ENCODE assay signal across 1 cellular context in the genomic region with DNA sequence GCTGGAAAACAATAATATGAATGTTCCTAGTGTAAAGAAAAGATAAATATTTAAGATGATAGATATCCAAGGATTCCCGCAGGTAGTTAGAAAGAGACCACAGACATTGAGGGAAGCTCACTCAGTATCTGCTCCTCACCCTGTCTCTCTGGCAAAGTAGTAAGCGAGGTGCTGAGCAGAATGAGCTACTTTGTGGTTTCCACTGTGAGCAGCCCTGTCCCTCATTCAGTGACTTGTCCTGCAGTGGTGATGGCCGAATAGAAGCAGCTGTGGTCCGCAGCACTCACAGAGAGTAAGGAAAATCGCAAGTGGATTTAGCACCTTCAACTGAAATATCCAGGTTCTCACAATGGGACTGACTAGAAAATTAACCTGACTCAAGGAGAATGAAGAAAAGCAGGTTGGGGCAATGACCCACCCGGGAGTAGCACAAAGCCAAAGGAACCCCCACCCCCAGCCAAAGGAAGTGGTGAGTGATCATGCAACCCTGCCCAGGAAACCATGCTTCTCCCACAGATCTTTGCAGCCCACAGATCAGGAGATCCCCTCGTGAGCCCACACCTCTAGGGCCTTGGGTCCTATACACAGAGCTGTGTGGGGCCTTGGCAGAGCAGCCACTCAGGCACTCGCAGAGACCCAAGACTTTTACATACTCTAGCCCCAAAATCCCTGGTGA.
TF ChIP-seq lines count a peak whose summit lies in the region.

No MANE protein-coding gene starts in this region.

TF ChIP-seq in GM12878, 131 proteins besides CTCF, POLR2A, EP300 and RAD21 (continues in another document):
- TF ChIP-seq MXI1 (IDR thresholded peaks at IDR 0.05; ENCODE audit: low read depth, low read length) (no peak), NFIC (IDR thresholded peaks at IDR 0.05; ENCODE audit: low read depth, low read length) (peak; percentile 76), ZNF24 (IDR thresholded peaks at IDR 0.05) (no peak), JUNB (IDR thresholded peaks at IDR 0.05) (peak; percentile 43; the same call in 1 of the 2 replicates), POLR2AphosphoS5 (IDR thresholded peaks at IDR 0.05; ENCODE audit: low read length) (0 out of 2 replicates have a peak, but pooled peaks have one; percentile 39), CHD1 (IDR thresholded peaks at IDR 0.05; ENCODE audit: low read depth, low read length) (no peak), CHD4 (IDR thresholded peaks at IDR 0.05) (no peak), LARP7 (IDR thresholded peaks at IDR 0.05) (no peak), KAT2A (conservative IDR thresholded peaks at IDR 0.05; ENCODE audit: control insufficient read depth, low read depth, low read length) (no peak), CBX3 (IDR thresholded peaks at IDR 0.05; ENCODE audit: borderline replicate concordance, low read depth) (no peak), ZNF384 (IDR thresholded peaks at IDR 0.05; ENCODE audit: borderline replicate concordance, low read depth, low read length) (no peak), RAD51 (IDR thresholded peaks at IDR 0.05) (no peak), WRNIP1 (IDR thresholded peaks at IDR 0.05; ENCODE audit: borderline replicate concordance, low read depth, low read length) (no peak), SMAD5 (IDR thresholded peaks at IDR 0.05; ENCODE audit: low read depth) (no peak), CEBPB (IDR thresholded peaks at IDR 0.05; ENCODE audit: borderline replicate concordance in 1 of 2, low read depth in 2 of 2, low read length in 2 of 2) (no peak), HDAC6 (IDR thresholded peaks at IDR 0.05; ENCODE audit: unreplicated experiment) (no peak), ZNF207 (IDR thresholded peaks at IDR 0.05; ENCODE audit: borderline replicate concordance) (no peak), ETV6 (conservative IDR thresholded peaks at IDR 0.05 in 1 of 2, IDR thresholded peaks at IDR 0.05 in 1 of 2; ENCODE audit: borderline replicate concordance in 1 of 2, low read depth in 1 of 2) (peak in 1 of 2 experiments; percentile 65; a peak in 2 of 4 replicates), SMAD1 (IDR thresholded peaks at IDR 0.05; ENCODE audit: low read depth, partially characterized antibody) (no peak), MTA3 (IDR thresholded peaks at IDR 0.05; ENCODE audit: borderline replicate concordance, low read length) (0 out of 2 replicates have a peak, but pooled peaks have one; percentile 63)
- TF ChIP-seq, protein P1, sequence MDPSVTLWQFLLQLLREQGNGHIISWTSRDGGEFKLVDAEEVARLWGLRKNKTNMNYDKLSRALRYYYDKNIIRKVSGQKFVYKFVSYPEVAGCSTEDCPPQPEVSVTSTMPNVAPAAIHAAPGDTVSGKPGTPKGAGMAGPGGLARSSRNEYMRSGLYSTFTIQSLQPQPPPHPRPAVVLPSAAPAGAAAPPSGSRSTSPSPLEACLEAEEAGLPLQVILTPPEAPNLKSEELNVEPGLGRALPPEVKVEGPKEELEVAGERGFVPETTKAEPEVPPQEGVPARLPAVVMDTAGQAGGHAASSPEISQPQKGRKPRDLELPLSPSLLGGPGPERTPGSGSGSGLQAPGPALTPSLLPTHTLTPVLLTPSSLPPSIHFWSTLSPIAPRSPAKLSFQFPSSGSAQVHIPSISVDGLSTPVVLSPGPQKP (IDR thresholded peaks at IDR 0.05; ENCODE audit: low read depth, low read length) = no peak
- TF ChIP-seq, protein P2, sequence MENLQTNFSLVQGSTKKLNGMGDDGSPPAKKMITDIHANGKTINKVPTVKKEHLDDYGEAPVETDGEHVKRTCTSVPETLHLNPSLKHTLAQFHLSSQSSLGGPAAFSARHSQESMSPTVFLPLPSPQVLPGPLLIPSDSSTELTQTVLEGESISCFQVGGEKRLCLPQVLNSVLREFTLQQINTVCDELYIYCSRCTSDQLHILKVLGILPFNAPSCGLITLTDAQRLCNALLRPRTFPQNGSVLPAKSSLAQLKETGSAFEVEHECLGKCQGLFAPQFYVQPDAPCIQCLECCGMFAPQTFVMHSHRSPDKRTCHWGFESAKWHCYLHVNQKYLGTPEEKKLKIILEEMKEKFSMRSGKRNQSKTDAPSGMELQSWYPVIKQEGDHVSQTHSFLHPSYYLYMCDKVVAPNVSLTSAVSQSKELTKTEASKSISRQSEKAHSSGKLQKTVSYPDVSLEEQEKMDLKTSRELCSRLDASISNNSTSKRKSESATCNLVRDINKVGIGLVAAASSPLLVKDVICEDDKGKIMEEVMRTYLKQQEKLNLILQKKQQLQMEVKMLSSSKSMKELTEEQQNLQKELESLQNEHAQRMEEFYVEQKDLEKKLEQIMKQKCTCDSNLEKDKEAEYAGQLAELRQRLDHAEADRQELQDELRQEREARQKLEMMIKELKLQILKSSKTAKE (IDR thresholded peaks at IDR 0.05; ENCODE audit: low read depth, poor library complexity, severe bottlenecking) = no peak
- TF ChIP-seq, protein P3, sequence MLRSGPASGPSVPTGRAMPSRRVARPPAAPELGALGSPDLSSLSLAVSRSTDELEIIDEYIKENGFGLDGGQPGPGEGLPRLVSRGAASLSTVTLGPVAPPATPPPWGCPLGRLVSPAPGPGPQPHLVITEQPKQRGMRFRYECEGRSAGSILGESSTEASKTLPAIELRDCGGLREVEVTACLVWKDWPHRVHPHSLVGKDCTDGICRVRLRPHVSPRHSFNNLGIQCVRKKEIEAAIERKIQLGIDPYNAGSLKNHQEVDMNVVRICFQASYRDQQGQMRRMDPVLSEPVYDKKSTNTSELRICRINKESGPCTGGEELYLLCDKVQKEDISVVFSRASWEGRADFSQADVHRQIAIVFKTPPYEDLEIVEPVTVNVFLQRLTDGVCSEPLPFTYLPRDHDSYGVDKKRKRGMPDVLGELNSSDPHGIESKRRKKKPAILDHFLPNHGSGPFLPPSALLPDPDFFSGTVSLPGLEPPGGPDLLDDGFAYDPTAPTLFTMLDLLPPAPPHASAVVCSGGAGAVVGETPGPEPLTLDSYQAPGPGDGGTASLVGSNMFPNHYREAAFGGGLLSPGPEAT (IDR thresholded peaks at IDR 0.05; ENCODE audit: low read depth) = no peak
- TF ChIP-seq, protein P4, sequence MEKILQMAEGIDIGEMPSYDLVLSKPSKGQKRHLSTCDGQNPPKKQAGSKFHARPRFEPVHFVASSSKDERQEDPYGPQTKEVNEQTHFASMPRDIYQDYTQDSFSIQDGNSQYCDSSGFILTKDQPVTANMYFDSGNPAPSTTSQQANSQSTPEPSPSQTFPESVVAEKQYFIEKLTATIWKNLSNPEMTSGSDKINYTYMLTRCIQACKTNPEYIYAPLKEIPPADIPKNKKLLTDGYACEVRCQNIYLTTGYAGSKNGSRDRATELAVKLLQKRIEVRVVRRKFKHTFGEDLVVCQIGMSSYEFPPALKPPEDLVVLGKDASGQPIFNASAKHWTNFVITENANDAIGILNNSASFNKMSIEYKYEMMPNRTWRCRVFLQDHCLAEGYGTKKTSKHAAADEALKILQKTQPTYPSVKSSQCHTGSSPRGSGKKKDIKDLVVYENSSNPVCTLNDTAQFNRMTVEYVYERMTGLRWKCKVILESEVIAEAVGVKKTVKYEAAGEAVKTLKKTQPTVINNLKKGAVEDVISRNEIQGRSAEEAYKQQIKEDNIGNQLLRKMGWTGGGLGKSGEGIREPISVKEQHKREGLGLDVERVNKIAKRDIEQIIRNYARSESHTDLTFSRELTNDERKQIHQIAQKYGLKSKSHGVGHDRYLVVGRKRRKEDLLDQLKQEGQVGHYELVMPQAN (conservative IDR thresholded peaks at IDR 0.05) = no peak
- TF ChIP-seq, protein P5, sequence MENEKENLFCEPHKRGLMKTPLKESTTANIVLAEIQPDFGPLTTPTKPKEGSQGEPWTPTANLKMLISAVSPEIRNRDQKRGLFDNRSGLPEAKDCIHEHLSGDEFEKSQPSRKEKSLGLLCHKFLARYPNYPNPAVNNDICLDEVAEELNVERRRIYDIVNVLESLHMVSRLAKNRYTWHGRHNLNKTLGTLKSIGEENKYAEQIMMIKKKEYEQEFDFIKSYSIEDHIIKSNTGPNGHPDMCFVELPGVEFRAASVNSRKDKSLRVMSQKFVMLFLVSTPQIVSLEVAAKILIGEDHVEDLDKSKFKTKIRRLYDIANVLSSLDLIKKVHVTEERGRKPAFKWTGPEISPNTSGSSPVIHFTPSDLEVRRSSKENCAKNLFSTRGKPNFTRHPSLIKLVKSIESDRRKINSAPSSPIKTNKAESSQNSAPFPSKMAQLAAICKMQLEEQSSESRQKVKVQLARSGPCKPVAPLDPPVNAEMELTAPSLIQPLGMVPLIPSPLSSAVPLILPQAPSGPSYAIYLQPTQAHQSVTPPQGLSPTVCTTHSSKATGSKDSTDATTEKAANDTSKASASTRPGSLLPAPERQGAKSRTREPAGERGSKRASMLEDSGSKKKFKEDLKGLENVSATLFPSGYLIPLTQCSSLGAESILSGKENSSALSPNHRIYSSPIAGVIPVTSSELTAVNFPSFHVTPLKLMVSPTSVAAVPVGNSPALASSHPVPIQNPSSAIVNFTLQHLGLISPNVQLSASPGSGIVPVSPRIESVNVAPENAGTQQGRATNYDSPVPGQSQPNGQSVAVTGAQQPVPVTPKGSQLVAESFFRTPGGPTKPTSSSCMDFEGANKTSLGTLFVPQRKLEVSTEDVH (IDR thresholded peaks at IDR 0.05; ENCODE audit: low read depth, partially characterized antibody) = no peak
- TF ChIP-seq, protein P6, sequence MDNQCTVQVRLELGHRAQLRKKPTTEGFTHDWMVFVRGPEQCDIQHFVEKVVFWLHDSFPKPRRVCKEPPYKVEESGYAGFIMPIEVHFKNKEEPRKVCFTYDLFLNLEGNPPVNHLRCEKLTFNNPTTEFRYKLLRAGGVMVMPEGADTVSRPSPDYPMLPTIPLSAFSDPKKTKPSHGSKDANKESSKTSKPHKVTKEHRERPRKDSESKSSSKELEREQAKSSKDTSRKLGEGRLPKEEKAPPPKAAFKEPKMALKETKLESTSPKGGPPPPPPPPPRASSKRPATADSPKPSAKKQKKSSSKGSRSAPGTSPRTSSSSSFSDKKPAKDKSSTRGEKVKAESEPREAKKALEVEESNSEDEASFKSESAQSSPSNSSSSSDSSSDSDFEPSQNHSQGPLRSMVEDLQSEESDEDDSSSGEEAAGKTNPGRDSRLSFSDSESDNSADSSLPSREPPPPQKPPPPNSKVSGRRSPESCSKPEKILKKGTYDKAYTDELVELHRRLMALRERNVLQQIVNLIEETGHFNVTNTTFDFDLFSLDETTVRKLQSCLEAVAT (IDR thresholded peaks at IDR 0.05) = no peak
- TF ChIP-seq, protein P7, sequence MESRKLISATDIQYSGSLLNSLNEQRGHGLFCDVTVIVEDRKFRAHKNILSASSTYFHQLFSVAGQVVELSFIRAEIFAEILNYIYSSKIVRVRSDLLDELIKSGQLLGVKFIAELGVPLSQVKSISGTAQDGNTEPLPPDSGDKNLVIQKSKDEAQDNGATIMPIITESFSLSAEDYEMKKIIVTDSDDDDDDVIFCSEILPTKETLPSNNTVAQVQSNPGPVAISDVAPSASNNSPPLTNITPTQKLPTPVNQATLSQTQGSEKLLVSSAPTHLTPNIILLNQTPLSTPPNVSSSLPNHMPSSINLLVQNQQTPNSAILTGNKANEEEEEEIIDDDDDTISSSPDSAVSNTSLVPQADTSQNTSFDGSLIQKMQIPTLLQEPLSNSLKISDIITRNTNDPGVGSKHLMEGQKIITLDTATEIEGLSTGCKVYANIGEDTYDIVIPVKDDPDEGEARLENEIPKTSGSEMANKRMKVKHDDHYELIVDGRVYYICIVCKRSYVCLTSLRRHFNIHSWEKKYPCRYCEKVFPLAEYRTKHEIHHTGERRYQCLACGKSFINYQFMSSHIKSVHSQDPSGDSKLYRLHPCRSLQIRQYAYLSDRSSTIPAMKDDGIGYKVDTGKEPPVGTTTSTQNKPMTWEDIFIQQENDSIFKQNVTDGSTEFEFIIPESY (IDR thresholded peaks at IDR 0.05) = no peak
- TF ChIP-seq, protein P8, sequence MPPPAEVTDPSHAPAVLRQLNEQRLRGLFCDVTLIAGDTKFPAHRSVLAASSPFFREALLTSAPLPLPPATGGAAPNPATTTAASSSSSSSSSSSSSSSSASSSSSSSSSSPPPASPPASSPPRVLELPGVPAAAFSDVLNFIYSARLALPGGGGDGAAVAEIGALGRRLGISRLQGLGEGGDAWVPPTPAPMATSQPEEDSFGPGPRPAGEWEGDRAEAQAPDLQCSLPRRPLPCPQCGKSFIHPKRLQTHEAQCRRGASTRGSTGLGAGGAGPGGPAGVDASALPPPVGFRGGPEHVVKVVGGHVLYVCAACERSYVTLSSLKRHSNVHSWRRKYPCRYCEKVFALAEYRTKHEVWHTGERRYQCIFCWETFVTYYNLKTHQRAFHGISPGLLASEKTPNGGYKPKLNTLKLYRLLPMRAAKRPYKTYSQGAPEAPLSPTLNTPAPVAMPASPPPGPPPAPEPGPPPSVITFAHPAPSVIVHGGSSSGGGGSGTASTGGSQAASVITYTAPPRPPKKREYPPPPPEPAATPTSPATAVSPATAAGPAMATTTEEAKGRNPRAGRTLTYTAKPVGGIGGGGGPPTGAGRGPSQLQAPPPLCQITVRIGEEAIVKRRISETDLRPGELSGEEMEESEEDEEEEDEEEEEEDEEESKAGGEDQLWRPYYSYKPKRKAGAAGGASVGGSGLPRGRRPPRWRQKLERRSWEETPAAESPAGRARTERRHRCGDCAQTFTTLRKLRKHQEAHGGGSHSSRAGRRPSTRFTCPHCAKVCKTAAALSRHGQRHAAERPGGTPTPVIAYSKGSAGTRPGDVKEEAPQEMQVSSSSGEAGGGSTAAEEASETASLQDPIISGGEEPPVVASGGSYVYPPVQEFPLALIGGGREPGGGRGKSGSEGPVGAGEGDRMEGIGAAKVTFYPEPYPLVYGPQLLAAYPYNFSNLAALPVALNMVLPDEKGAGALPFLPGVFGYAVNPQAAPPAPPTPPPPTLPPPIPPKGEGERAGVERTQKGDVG (CRISPR knock-in tag; IDR thresholded peaks at IDR 0.05) = no peak
- TF ChIP-seq, protein P9, sequence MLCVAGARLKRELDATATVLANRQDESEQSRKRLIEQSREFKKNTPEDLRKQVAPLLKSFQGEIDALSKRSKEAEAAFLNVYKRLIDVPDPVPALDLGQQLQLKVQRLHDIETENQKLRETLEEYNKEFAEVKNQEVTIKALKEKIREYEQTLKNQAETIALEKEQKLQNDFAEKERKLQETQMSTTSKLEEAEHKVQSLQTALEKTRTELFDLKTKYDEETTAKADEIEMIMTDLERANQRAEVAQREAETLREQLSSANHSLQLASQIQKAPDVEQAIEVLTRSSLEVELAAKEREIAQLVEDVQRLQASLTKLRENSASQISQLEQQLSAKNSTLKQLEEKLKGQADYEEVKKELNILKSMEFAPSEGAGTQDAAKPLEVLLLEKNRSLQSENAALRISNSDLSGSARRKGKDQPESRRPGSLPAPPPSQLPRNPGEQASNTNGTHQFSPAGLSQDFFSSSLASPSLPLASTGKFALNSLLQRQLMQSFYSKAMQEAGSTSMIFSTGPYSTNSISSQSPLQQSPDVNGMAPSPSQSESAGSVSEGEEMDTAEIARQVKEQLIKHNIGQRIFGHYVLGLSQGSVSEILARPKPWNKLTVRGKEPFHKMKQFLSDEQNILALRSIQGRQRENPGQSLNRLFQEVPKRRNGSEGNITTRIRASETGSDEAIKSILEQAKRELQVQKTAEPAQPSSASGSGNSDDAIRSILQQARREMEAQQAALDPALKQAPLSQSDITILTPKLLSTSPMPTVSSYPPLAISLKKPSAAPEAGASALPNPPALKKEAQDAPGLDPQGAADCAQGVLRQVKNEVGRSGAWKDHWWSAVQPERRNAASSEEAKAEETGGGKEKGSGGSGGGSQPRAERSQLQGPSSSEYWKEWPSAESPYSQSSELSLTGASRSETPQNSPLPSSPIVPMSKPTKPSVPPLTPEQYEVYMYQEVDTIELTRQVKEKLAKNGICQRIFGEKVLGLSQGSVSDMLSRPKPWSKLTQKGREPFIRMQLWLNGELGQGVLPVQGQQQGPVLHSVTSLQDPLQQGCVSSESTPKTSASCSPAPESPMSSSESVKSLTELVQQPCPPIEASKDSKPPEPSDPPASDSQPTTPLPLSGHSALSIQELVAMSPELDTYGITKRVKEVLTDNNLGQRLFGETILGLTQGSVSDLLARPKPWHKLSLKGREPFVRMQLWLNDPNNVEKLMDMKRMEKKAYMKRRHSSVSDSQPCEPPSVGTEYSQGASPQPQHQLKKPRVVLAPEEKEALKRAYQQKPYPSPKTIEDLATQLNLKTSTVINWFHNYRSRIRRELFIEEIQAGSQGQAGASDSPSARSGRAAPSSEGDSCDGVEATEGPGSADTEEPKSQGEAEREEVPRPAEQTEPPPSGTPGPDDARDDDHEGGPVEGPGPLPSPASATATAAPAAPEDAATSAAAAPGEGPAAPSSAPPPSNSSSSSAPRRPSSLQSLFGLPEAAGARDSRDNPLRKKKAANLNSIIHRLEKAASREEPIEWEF (IDR thresholded peaks at IDR 0.05; ENCODE audit: insufficient replicate concordance, low read depth, low read length) = no peak
